25 cellular contexts compared by ENCODE assay signal in genomic region chr4:54165011-54165410, GRCh38.
DNase-seq lines count a peak whose midpoint lies in the region; ATAC-seq and TF ChIP-seq lines count a peak whose summit lies in the region.
"Had no signal": no experiment of that assay in that cellular context is flagged by ENCODE, and none has a peak within 500 bp of the region (broad histone marks: within the 10 kb centered on the region; RNA-seq: fewer than 3 reads in every experiment).

No MANE protein-coding gene starts in this region.

- peak overlapping the region; percentile 29 for H2AFZ ChIP-seq in ACC112 (ENCODE audit: low read length, unreplicated experiment)

- no peak for TF ChIP-seq CTCF in ascending aorta (IDR thresholded peaks at IDR 0.05)
- TF ChIP-seq CTCF in testis (IDR thresholded peaks at IDR 0.05) = no peak
- no peak for TF ChIP-seq CTCF in psoas muscle (IDR thresholded peaks at IDR 0.05)

- 86 to 100% methylated on average over 4 of the region's 4 CpGs for WGBS in mesodermal cell (ENCODE audit: insufficient coverage in 2 of 2), 2 experiments
- 93 to 94% methylated on average over 4 of the region's 4 CpGs for WGBS in testis, 2 donors
- WGBS in psoas muscle, 3 donors = 93 to 94% (median 94%) methylated on average over 4 of the region's 4 CpGs

- peak overlapping the region; percentile 70 for H3K27ac ChIP-seq in ACC112 (ENCODE audit: low read depth, low read length)
- peak overlapping the region; percentile 1 to 40 for H3K27ac ChIP-seq in ascending aorta
- H3K27ac ChIP-seq in mesodermal cell (ENCODE audit: low read depth, low read length, severe bottlenecking) = peak overlapping the region; percentile 82
- H3K27ac ChIP-seq in testis = no peak overlapping the region
- H3K27ac ChIP-seq in psoas muscle = no peak overlapping the region
- H3K27ac ChIP-seq: A549; BLaER1 treated with 17β-estradiol and CSF1 and Interleukin-3, amounts not matched to agents 10 nM and 100 nM; lower lobe of right lung; neutrophil had no signal

- H3K4me1 ChIP-seq in ACC112 (ENCODE audit: control insufficient read depth, insufficient read depth, low read length, unreplicated experiment) (peaks cover 16% of the 10 kb centered on the region), ascending aorta (peaks cover 0 to 9% of the 10 kb centered on the region in 2 donors), mesodermal cell (ENCODE audit: control insufficient read depth, insufficient read depth, low read length, poor library complexity, severe bottlenecking) (peaks cover 17% of the 10 kb centered on the region), testis (no peaks in the 10 kb centered on the region), psoas muscle (no peaks in the 10 kb centered on the region)
- H3K4me1 ChIP-seq: A549, lower lobe of right lung had no signal

- no peaks in the 10 kb centered on the region for H3K79me2 ChIP-seq in ACC112 (ENCODE audit: control insufficient read depth, insufficient read depth, low read length, unreplicated experiment)

- H3K9me3 ChIP-seq in ascending aorta (peaks cover 0 to 6% of the 10 kb centered on the region in 2 donors), mesodermal cell (ENCODE audit: control insufficient read depth, low read length) (no peaks in the 10 kb centered on the region), testis (no peaks in the 10 kb centered on the region), psoas muscle (peaks cover under 1% of the 10 kb centered on the region)
- H3K9me3 ChIP-seq: lower lobe of right lung, neutrophil had no signal

- H3K4me3 ChIP-seq in ACC112 (ENCODE audit: low read depth, low read length) = peak overlapping the region; percentile 25; the same call in 1 of the 2 replicates
- no peak overlapping the region for H3K4me3 ChIP-seq in ascending aorta
- H3K4me3 ChIP-seq in mesodermal cell (ENCODE audit: extremely low read depth, insufficient read depth, low read length, poor library complexity, severe bottlenecking) = no peak overlapping the region
- no peak overlapping the region for H3K4me3 ChIP-seq in testis
- H3K4me3 ChIP-seq in psoas muscle = no peak overlapping the region
- H3K4me3 ChIP-seq: A549; BLaER1 treated with 17β-estradiol and CSF1 and Interleukin-3, amounts not matched to agents 10 nM and 100 nM; lower lobe of right lung had no signal

- DNase-seq in LHCN-M2 (ENCODE audit: low read depth) = peak; percentile 31
- DNase-seq in ascending aorta (ENCODE audit: low spot score in 2 of 2) = no peak
- DNase-seq in testis = no peak
- DNase-seq in psoas muscle = no peak
- no peak for DNase-seq in HuH-7.5 (ENCODE audit: low spot score)
- DNase-seq in NCI-H510A (lab: John Stamatoyannopoulos, UW) = no peak
- DNase-seq: activated CD8-positive, alpha-beta memory T cell treated with anti-CD3 and anti-CD28 coated beads for 24 hours; activated naive CD4-positive, alpha-beta T cell; activated T-cell treated with anti-CD3 and anti-CD28 coated beads, Interleukin-2, amount 50 U/mL, for 24 hours; Calu3; central memory CD4-positive, alpha-beta T cell; foreskin melanocyte; GOT3; lower lobe of right lung; NCI-H1417; NCI-H2107; NCI-H510A treated with DMSO at 0.1 percent for 48 hours; stimulated activated CD4-positive, alpha-beta T cell treated with anti-CD3 and anti-CD28 coated beads, Interleukin-4, amount 100 ng/mL, for 4 hours; stimulated activated naive CD8-positive, alpha-beta T cell treated with anti-CD3 and anti-CD28 coated beads, Interleukin-15, amount 100 ng/mL, for 72 hours had no signal

- no peaks in the 10 kb centered on the region for H3K27me3 ChIP-seq in ACC112 (ENCODE audit: insufficient read depth, low read length)
- no peaks in the 10 kb centered on the region for H3K27me3 ChIP-seq in ascending aorta
- no peaks in the 10 kb centered on the region for H3K27me3 ChIP-seq in testis
- H3K27me3 ChIP-seq in psoas muscle (ENCODE audit: insufficient read depth in 3 of 3, low read length in 2 of 3) = no peaks in the 10 kb centered on the region
- H3K27me3 ChIP-seq: BLaER1 treated with 17β-estradiol and CSF1 and Interleukin-3, amounts not matched to agents 10 nM and 100 nM; neutrophil had no signal

- TF ChIP-seq POLR2A in testis (IDR thresholded peaks at IDR 0.05) = no peak

- intact Hi-C loops in ascending aorta (cut with DNase I) (no loop called here), testis (cut with DNase I; ENCODE audit: low total_unique reads) (no loop called here), psoas muscle (cut with DNase I) (no loop called here)

- no peak for ATAC-seq in psoas muscle
- ATAC-seq: HepG2; lower lobe of right lung; stimulated activated naive CD8-positive, alpha-beta T cell treated with anti-CD3 and anti-CD28 coated beads, Interleukin-15, amount 100 ng/mL, for 72 hours had no signal

- H3K36me3 ChIP-seq in ACC112 (ENCODE audit: insufficient read depth, low read length) (no peaks in the 10 kb centered on the region), ascending aorta (no peaks in the 10 kb centered on the region), mesodermal cell (ENCODE audit: control insufficient read depth, insufficient read depth, low read length) (no peaks in the 10 kb centered on the region), testis (ENCODE audit: low read depth, missing control alignments) (no peaks in the 10 kb centered on the region), psoas muscle (ENCODE audit: insufficient read depth in 1 of 2, low read depth in 1 of 2) (no peaks in the 10 kb centered on the region)
- H3K36me3 ChIP-seq: BLaER1 treated with 17β-estradiol and CSF1 and Interleukin-3, amounts not matched to agents 10 nM and 100 nM; lower lobe of right lung; neutrophil had no signal

Comparison
In these comparisons a context has a peak if more than half of its experiments do, and no peak if none do; other contexts are left out.
1. H3K27ac ChIP-seq: peak in ACC112 (single experiment), ascending aorta (2 of 2) and mesodermal cell (single experiment); none in testis (0 of 2) and psoas muscle (single experiment).